In the genomic region with DNA sequence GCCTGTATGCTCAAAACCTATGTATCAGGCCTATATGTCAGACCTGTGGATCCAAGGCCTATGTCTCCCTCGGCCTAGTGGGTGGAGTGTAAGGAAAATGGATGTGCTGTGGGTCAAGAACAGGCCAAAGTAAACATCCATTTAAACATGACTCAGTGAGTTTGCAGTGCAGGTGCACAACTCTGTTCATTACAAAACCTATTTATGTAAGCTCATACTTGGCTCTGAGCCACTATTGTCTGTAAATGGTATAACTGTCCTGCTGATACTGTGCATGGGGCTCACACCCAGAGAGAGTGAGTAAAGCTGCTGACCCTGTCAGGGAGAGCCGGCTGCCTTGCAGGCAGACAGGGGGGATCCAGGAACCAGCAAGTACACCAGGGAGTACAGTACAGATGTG, we compare ENCODE assay signal across 14 cellular contexts.
DNase-seq lines count a peak whose midpoint lies in the region; ATAC-seq, FAIRE-seq and TF ChIP-seq lines count a peak whose summit lies in the region.
"Had no signal": no experiment of that assay in that cellular context is flagged by ENCODE, and none has a peak within 500 bp of the region (broad histone marks: within the 10 kb centered on the region; RNA-seq: fewer than 3 reads in every experiment).

No MANE protein-coding gene starts in this region.

- no peaks in the 10 kb centered on the region for H4K20me1 ChIP-seq in GM12878 (ENCODE audit: control insufficient read depth, insufficient read depth)

- H3K4me3 ChIP-seq in GM12878 = no peak overlapping the region
- H3K4me3 ChIP-seq: MG63, skin epidermis, vagina had no signal

- BruUV-seq in GM12878 (replicated peaks; lab: Mats Ljungman, UMichigan) = no TSS peak

- H3K36me3 ChIP-seq in GM12878 (ENCODE audit: control insufficient read depth in 2 of 2, insufficient read depth in 2 of 2, low read length in 1 of 2) = no peaks in the 10 kb centered on the region
- H3K36me3 ChIP-seq: MG63, vagina had no signal

- RAD21 ChIA-PET in GM12878 (lab: Charles Lee; ENCODE audit: unreplicated experiment) = no interaction called here

- H2AFZ ChIP-seq in GM12878 (ENCODE audit: control insufficient read depth, low read depth, low read length) = no peak overlapping the region

- peak; percentile 35; the same call in 2 of the 3 replicates for ATAC-seq in GM12878
- no peak for ATAC-seq in SK-N-SH treated with all-trans-retinoic acid at 6 μM for 48 hours
- ATAC-seq in GM21390 (IDR thresholded peaks at IDR 0.05; ENCODE audit: unreplicated experiment) = no peak

- no peaks in the 10 kb centered on the region for H3K4me1 Mint-ChIP-seq in activated naive CD4-positive, alpha-beta T cell treated with anti-CD3 and anti-CD28 coated beads for 36 hours (ENCODE audit: low read depth)

- intact Hi-C loops in GM12878 (cut with micrococcal nuclease; ENCODE audit: unreplicated experiment) = no loop called here
- intact Hi-C loops in activated naive CD4-positive, alpha-beta T cell treated with anti-CD3 and anti-CD28 coated beads for 36 hours (cut with micrococcal nuclease) = no loop called here

- peak; percentile 96 for DNase-seq in DMS53 treated with DMSO at 0.1 percent for 48 hours (lab: John Stamatoyannopoulos, UW; ENCODE audit: unreplicated experiment)
- peak; percentile 53 for DNase-seq in NCI-H146 treated with DMSO at 0.1 percent for 48 hours (lab: John Stamatoyannopoulos, UW; ENCODE audit: unreplicated experiment)
- no peak for DNase-seq in GM12878 (ENCODE audit: low read depth, low spot score)
- DNase-seq in lung microvascular endothelial cell (ENCODE audit: low read depth in 2 of 2) = peak; percentile 98
- no peak for DNase-seq in activated naive CD4-positive, alpha-beta T cell treated with anti-CD3 and anti-CD28 coated beads for 36 hours
- DNase-seq in GM13976 (ENCODE audit: low spot score) = no peak
- DNase-seq: C1 segment of cervical spinal cord, endodermal cell, MG63, T-helper 9 cell had no signal

- H3K4me1 ChIP-seq in GM12878 (ENCODE audit: control insufficient read depth, insufficient read depth, low read length) = no peaks in the 10 kb centered on the region
- H3K4me1 ChIP-seq: vagina had no signal

- no peak overlapping the region for H3K9ac ChIP-seq in GM12878 (ENCODE audit: control insufficient read depth, insufficient read depth, low read length)

- H3K9me3 Mint-ChIP-seq in activated naive CD4-positive, alpha-beta T cell treated with anti-CD3 and anti-CD28 coated beads for 36 hours = peaks cover 4% of the 10 kb centered on the region

- TF ChIP-seq CTCF in GM12878 (IDR thresholded peaks at IDR 0.05 in 2 of 3, conservative IDR thresholded peaks at IDR 0.05 in 1 of 3; ENCODE audit: control insufficient read depth in 2 of 3, extremely low read depth in 1 of 3, insufficient read depth in 1 of 3, low read depth in 3 of 3, low read length in 3 of 3) (no peak), GM13976 (IDR thresholded peaks at IDR 0.05; ENCODE audit: borderline replicate concordance, control extremely low read depth, extremely low read depth, insufficient read depth, missing control alignments) (no peak)

- in situ Hi-C loops in GM12878 (cut with MboI) (loop anchor here (25.0 kb wide), 1 partner anchor 862 kb away; no protein-coding TSS in a partner anchor), GM13976 (cut with MboI; ENCODE audit: low sequenced_read_pairs, unreplicated experiment) (no loop called here)

- POLR2A ChIA-PET in GM12878 (lab: Charles Lee) = no interaction called here

- CTCF ChIA-PET in GM12878 (lab: Yijun Ruan, JAX) = no interaction called here
- CTCF ChIA-PET in activated naive CD4-positive, alpha-beta T cell treated with anti-CD3 and anti-CD28 coated beads for 36 hours (lab: Charles Lee) = interaction anchor here (0.8 kb wide), 1 partner anchor 19 kb away, joined by 3 read pairs; no protein-coding TSS in a partner anchor

- H3K36me3 Mint-ChIP-seq in activated naive CD4-positive, alpha-beta T cell treated with anti-CD3 and anti-CD28 coated beads for 36 hours (ENCODE audit: low read depth) = no peaks in the 10 kb centered on the region

- TF ChIP-seq EP300 in GM12878 (IDR thresholded peaks at IDR 0.05; ENCODE audit: borderline replicate concordance in 1 of 2, control insufficient read depth in 1 of 2, low read depth in 2 of 2, low read length in 2 of 2) = no peak

- no peak overlapping the region for H3K4me2 ChIP-seq in GM12878 (ENCODE audit: control insufficient read depth, insufficient read depth)

- SMC1A ChIA-PET in GM12878 (lab: Charles Lee; ENCODE audit: uncharacterized antibody, unreplicated experiment) = no interaction called here

- no peak for TF ChIP-seq POLR2A in GM12878 (IDR thresholded peaks at IDR 0.05; ENCODE audit: low read depth, low read length)

- H3K27ac ChIP-seq in GM12878 (ENCODE audit: control insufficient read depth, insufficient read depth) = no peak overlapping the region
- H3K27ac ChIP-seq: skin epidermis, vagina had no signal

- FAIRE-seq in GM12878 (lab: Jason Lieb, UNC) = no peak

- 59% methylated on average over 2 of the region's 2 CpGs for WGBS in GM12878 (ENCODE audit: insufficient coverage, insufficient replicate concordance, low lambda C conversion rate, missing lambda C conversion rate)

- H3K27ac Mint-ChIP-seq in activated naive CD4-positive, alpha-beta T cell treated with anti-CD3 and anti-CD28 coated beads for 36 hours = no peak overlapping the region
- H3K27ac Mint-ChIP-seq: endodermal cell had no signal

- H3K27me3 ChIP-seq in GM12878 (replicated peaks in 1 of 2; ENCODE audit: control insufficient read depth in 2 of 2, insufficient read depth in 2 of 2, low read length in 1 of 2) = no peaks in the 10 kb centered on the region
- H3K27me3 ChIP-seq: MG63, vagina had no signal

- H3K9me3 ChIP-seq in GM12878 (replicated peaks; ENCODE audit: control insufficient read depth, insufficient read depth, low read length) = no peaks in the 10 kb centered on the region; the same call in 2 of the 3 replicates
- H3K9me3 ChIP-seq: MG63, vagina had no signal

- no peak for TF ChIP-seq RAD21 in GM12878 (IDR thresholded peaks at IDR 0.05; ENCODE audit: insufficient read depth, low read depth, low read length)

- no peaks in the 10 kb centered on the region for H3K27me3 Mint-ChIP-seq in activated naive CD4-positive, alpha-beta T cell treated with anti-CD3 and anti-CD28 coated beads for 36 hours (ENCODE audit: low read depth)

- no peaks in the 10 kb centered on the region for H3K79me2 ChIP-seq in GM12878 (ENCODE audit: control insufficient read depth, insufficient read depth, low read length)

- no peak overlapping the region for H3K4me3 Mint-ChIP-seq in activated naive CD4-positive, alpha-beta T cell treated with anti-CD3 and anti-CD28 coated beads for 36 hours
- H3K4me3 Mint-ChIP-seq: endodermal cell had no signal

TF ChIP-seq in GM12878, 131 proteins besides CTCF, POLR2A, EP300 and RAD21:
- no peak for TF ChIP-seq POLR2AphosphoS5 (IDR thresholded peaks at IDR 0.05; ENCODE audit: low read length)

TF ChIP-seq in SK-N-SH treated with all-trans-retinoic acid at 6 μM for 48 hours, 23 proteins besides CTCF, POLR2A, EP300 and RAD21 (continues in another document):
- no peak for TF ChIP-seq ZC3H10 (CRISPR knock-in tag; IDR thresholded peaks at IDR 0.05)
- no peak for TF ChIP-seq TSHZ2 (CRISPR knock-in tag; IDR thresholded peaks at IDR 0.05)
- TF ChIP-seq ESRRG (CRISPR knock-in tag; IDR thresholded peaks at IDR 0.05) = no peak
- TF ChIP-seq ZFP30 (CRISPR knock-in tag; IDR thresholded peaks at IDR 0.05) = no peak
- TF ChIP-seq TOX (CRISPR knock-in tag; IDR thresholded peaks at IDR 0.05; ENCODE audit: borderline replicate concordance) = no peak
- TF ChIP-seq CSRNP3 (CRISPR knock-in tag; IDR thresholded peaks at IDR 0.05) = no peak

Comparison
In these comparisons a context has a peak if more than half of its experiments do, and no peak if none do; other contexts are left out.
1. DNase-seq: peak in DMS53 treated with DMSO at 0.1 percent for 48 hours (single experiment), NCI-H146 treated with DMSO at 0.1 percent for 48 hours (single experiment) and lung microvascular endothelial cell (2 of 2); none in GM12878 (single experiment), activated naive CD4-positive, alpha-beta T cell treated with anti-CD3 and anti-CD28 coated beads for 36 hours (single experiment) and GM13976 (single experiment).